33 cellular contexts compared by ENCODE assay signal in genomic region chr2:219835493-219835892, GRCh38.
DNase-seq lines count a peak whose midpoint lies in the region; ATAC-seq and TF ChIP-seq lines count a peak whose summit lies in the region.
"Had no signal": no experiment of that assay in that cellular context is flagged by ENCODE, and none has a peak within 500 bp of the region (broad histone marks: within the 10 kb centered on the region; RNA-seq: fewer than 3 reads in every experiment).

No MANE protein-coding gene starts in this region.

- H3K9me3 ChIP-seq in right atrium auricular region (no peaks in the 10 kb centered on the region), heart right ventricle (no peaks in the 10 kb centered on the region)
- H3K9me3 ChIP-seq: A549; BE2C; BLaER1; BLaER1 treated with 17β-estradiol and CSF1 and Interleukin-3, amounts not matched to agents 10 nM and 100 nM; Caco-2 had no signal

- no peaks in the 10 kb centered on the region for H3K36me3 Mint-ChIP-seq in osteocyte (ENCODE audit: unreplicated experiment)
- H3K36me3 Mint-ChIP-seq: CD14-positive monocyte; CD4-positive, alpha-beta memory T cell; CD4-positive, CD25-positive, alpha-beta regulatory T cell; CD8-positive, alpha-beta memory T cell; CD8-positive, alpha-beta T cell had no signal

- no peaks in the 10 kb centered on the region for H3K4me1 ChIP-seq in right atrium auricular region
- H3K4me1 ChIP-seq in heart right ventricle: no peaks in the 10 kb centered on the region
- H3K4me1 ChIP-seq: A549, BE2C, Caco-2 had no signal

- no peak overlapping the region for H3K27ac ChIP-seq in right atrium auricular region
- no peak overlapping the region for H3K27ac ChIP-seq in heart right ventricle
- H3K27ac ChIP-seq: 22Rv1; A549; BLaER1; BLaER1 treated with 17β-estradiol and CSF1 and Interleukin-3, amounts not matched to agents 10 nM and 100 nM; C4-2B had no signal

- no peaks in the 10 kb centered on the region for H3K36me3 ChIP-seq in right atrium auricular region
- H3K36me3 ChIP-seq in heart right ventricle: no peaks in the 10 kb centered on the region
- H3K36me3 ChIP-seq: BE2C; BLaER1; BLaER1 treated with 17β-estradiol and CSF1 and Interleukin-3, amounts not matched to agents 10 nM and 100 nM had no signal

- no peak for TF ChIP-seq CTCF in right atrium auricular region (IDR thresholded peaks at IDR 0.05)
- TF ChIP-seq CTCF in heart right ventricle (IDR thresholded peaks at IDR 0.05): no peak
- TF ChIP-seq CTCF in osteocyte (IDR thresholded peaks at IDR 0.05): no peak

- peaks cover 5% of the 10 kb centered on the region for H3K27me3 Mint-ChIP-seq in osteocyte (ENCODE audit: unreplicated experiment)
- H3K27me3 Mint-ChIP-seq: B cell; CD4-positive, alpha-beta T cell; CD4-positive, CD25-positive, alpha-beta regulatory T cell had no signal

- no peak for ATAC-seq in heart right ventricle
- peak; percentile 55 for ATAC-seq in left lobe of liver
- ATAC-seq: A549; CD8-positive, alpha-beta T cell had no signal

- H3K4me3 Mint-ChIP-seq in osteocyte (ENCODE audit: unreplicated experiment): no peak overlapping the region
- H3K4me3 Mint-ChIP-seq: B cell; CD14-positive monocyte; CD4-positive, alpha-beta memory T cell; CD4-positive, alpha-beta T cell; CD4-positive, CD25-positive, alpha-beta regulatory T cell; CD8-positive, alpha-beta memory T cell; CD8-positive, alpha-beta T cell had no signal

- H3K4me1 Mint-ChIP-seq in osteocyte (ENCODE audit: unreplicated experiment): no peaks in the 10 kb centered on the region
- H3K4me1 Mint-ChIP-seq: B cell; CD14-positive monocyte; CD4-positive, alpha-beta memory T cell; CD4-positive, CD25-positive, alpha-beta regulatory T cell; CD8-positive, alpha-beta memory T cell had no signal

- DNase-seq in right atrium auricular region (ENCODE audit: low spot score) (peak; percentile 23), heart right ventricle (no peak), islet precursor cell (peak; percentile 29), left lobe of liver (ENCODE audit: low spot score) (no peak), osteocyte (ENCODE audit: extremely low spot score, unreplicated experiment) (no peak), KG1 (lab: John Stamatoyannopoulos, UW) (no peak)
- DNase-seq: 8988T; ACHN; AML-193; BE2C; C1 segment of cervical spinal cord; Caco-2; Calu3; CD4-positive, alpha-beta memory T cell; CD4-positive, alpha-beta T cell; CD4-positive, CD25-positive, alpha-beta regulatory T cell; CD8-positive, alpha-beta memory T cell; CD8-positive, alpha-beta T cell; COR-L47; DMS 273 treated with DMSO at 0.1 percent for 48 hours; DMS153; DMS53; DMS79; DMS79 treated with DMSO at 0.1 percent for 48 hours; DND-41; EL had no signal

- H3K4me3 ChIP-seq in right atrium auricular region: no peak overlapping the region
- H3K4me3 ChIP-seq in heart right ventricle: no peak overlapping the region
- H3K4me3 ChIP-seq: A549; BLaER1; BLaER1 treated with 17β-estradiol and CSF1 and Interleukin-3, amounts not matched to agents 10 nM and 100 nM had no signal

- H3K27ac Mint-ChIP-seq in osteocyte (ENCODE audit: unreplicated experiment): no peak overlapping the region
- H3K27ac Mint-ChIP-seq: B cell; CD4-positive, alpha-beta memory T cell; CD4-positive, alpha-beta T cell; CD4-positive, CD25-positive, alpha-beta regulatory T cell; CD8-positive, alpha-beta memory T cell; CD8-positive, alpha-beta T cell had no signal

- peaks cover 4% of the 10 kb centered on the region for H3K9me3 Mint-ChIP-seq in osteocyte (ENCODE audit: unreplicated experiment)
- H3K9me3 Mint-ChIP-seq: CD4-positive, alpha-beta T cell; CD4-positive, CD25-positive, alpha-beta regulatory T cell; CD8-positive, alpha-beta T cell had no signal

- H3K27me3 ChIP-seq in right atrium auricular region: no peaks in the 10 kb centered on the region
- no peaks in the 10 kb centered on the region for H3K27me3 ChIP-seq in heart right ventricle
- H3K27me3 ChIP-seq: BLaER1; BLaER1 treated with 17β-estradiol and CSF1 and Interleukin-3, amounts not matched to agents 10 nM and 100 nM had no signal

- intact Hi-C loops in heart right ventricle (cut with DNase I): loop anchor here in 3 of 10 donors (5.0 kb wide), 1 partner anchor 98 kb away; no protein-coding TSS in a partner anchor

- WGBS in heart right ventricle, 2 donors: 77 to 84% methylated on average over 3 of the region's 3 CpGs

Comparison
In these comparisons a context has a peak if more than half of its experiments do, and no peak if none do; other contexts are left out.
1. DNase-seq: peak in right atrium auricular region (single experiment) and islet precursor cell (single experiment); none in heart right ventricle (0 of 2), left lobe of liver (single experiment), osteocyte (single experiment) and KG1 (single experiment).